1 cellular context compared by ENCODE assay signal in the genomic region with DNA sequence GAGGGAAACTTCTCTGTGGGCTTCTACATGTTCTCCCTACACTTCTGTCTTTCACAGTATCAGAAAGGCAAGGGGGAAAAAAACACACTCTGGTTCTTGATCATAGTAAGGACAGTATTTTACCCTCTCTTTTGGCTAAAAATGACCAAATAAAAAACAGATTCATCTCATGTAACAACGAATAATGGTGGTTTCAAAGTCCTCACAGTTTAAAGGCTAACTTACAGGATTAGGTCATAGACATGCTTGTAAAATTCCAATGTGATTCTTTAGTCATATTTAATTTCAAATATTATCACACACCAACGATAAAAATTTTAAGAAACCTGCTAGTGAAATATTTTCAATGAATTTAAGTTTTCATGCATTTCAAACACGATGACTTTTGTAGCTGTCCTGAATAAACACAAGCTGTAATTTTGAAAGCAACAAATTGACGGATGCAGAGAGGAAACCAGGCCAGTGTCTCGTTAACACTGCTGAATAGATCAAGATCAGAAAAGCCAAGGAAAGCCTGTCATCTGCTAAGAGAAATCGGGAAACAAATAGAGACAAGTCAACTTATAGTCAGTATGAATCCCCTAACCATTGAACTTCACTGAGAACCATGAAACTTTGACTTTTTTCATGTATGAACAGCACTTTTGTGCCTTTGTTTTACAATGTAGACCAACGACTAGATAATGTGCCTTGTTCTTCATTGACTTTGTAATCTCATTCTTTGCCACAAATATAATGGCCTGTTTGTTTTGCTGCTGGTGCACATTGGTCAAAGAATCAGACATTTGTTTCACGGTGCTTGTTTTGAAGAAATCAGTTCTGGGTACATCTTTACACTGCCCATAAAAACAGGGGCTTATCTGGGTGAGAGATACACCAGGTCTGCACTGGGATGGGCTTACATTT.
TF ChIP-seq lines count a peak whose summit lies in the region.

No MANE protein-coding gene starts in this region.

TF ChIP-seq in HepG2, 621 proteins besides CTCF, POLR2A, EP300 and RAD21 (continued from another document):
- TF ChIP-seq, protein P1, sequence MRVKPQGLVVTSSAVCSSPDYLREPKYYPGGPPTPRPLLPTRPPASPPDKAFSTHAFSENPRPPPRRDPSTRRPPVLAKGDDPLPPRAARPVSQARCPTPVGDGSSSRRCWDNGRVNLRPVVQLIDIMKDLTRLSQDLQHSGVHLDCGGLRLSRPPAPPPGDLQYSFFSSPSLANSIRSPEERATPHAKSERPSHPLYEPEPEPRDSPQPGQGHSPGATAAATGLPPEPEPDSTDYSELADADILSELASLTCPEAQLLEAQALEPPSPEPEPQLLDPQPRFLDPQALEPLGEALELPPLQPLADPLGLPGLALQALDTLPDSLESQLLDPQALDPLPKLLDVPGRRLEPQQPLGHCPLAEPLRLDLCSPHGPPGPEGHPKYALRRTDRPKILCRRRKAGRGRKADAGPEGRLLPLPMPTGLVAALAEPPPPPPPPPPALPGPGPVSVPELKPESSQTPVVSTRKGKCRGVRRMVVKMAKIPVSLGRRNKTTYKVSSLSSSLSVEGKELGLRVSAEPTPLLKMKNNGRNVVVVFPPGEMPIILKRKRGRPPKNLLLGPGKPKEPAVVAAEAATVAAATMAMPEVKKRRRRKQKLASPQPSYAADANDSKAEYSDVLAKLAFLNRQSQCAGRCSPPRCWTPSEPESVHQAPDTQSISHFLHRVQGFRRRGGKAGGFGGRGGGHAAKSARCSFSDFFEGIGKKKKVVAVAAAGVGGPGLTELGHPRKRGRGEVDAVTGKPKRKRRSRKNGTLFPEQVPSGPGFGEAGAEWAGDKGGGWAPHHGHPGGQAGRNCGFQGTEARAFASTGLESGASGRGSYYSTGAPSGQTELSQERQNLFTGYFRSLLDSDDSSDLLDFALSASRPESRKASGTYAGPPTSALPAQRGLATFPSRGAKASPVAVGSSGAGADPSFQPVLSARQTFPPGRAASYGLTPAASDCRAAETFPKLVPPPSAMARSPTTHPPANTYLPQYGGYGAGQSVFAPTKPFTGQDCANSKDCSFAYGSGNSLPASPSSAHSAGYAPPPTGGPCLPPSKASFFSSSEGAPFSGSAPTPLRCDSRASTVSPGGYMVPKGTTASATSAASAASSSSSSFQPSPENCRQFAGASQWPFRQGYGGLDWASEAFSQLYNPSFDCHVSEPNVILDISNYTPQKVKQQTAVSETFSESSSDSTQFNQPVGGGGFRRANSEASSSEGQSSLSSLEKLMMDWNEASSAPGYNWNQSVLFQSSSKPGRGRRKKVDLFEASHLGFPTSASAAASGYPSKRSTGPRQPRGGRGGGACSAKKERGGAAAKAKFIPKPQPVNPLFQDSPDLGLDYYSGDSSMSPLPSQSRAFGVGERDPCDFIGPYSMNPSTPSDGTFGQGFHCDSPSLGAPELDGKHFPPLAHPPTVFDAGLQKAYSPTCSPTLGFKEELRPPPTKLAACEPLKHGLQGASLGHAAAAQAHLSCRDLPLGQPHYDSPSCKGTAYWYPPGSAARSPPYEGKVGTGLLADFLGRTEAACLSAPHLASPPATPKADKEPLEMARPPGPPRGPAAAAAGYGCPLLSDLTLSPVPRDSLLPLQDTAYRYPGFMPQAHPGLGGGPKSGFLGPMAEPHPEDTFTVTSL (CRISPR knock-in tag; IDR thresholded peaks at IDR 0.05; ENCODE audit: borderline replicate concordance), result 0 out of 2 replicates have a peak, but pooled peaks have one; percentile 58
- TF ChIP-seq, protein P2, sequence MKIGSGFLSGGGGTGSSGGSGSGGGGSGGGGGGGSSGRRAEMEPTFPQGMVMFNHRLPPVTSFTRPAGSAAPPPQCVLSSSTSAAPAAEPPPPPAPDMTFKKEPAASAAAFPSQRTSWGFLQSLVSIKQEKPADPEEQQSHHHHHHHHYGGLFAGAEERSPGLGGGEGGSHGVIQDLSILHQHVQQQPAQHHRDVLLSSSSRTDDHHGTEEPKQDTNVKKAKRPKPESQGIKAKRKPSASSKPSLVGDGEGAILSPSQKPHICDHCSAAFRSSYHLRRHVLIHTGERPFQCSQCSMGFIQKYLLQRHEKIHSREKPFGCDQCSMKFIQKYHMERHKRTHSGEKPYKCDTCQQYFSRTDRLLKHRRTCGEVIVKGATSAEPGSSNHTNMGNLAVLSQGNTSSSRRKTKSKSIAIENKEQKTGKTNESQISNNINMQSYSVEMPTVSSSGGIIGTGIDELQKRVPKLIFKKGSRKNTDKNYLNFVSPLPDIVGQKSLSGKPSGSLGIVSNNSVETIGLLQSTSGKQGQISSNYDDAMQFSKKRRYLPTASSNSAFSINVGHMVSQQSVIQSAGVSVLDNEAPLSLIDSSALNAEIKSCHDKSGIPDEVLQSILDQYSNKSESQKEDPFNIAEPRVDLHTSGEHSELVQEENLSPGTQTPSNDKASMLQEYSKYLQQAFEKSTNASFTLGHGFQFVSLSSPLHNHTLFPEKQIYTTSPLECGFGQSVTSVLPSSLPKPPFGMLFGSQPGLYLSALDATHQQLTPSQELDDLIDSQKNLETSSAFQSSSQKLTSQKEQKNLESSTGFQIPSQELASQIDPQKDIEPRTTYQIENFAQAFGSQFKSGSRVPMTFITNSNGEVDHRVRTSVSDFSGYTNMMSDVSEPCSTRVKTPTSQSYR (CRISPR knock-in tag; IDR thresholded peaks at IDR 0.05; ENCODE audit: borderline replicate concordance), result no peak
- peak; percentile 63; the same call in 1 of the 2 replicates for TF ChIP-seq PHF21A (CRISPR knock-in tag; IDR thresholded peaks at IDR 0.05)
- TF ChIP-seq, protein P3, sequence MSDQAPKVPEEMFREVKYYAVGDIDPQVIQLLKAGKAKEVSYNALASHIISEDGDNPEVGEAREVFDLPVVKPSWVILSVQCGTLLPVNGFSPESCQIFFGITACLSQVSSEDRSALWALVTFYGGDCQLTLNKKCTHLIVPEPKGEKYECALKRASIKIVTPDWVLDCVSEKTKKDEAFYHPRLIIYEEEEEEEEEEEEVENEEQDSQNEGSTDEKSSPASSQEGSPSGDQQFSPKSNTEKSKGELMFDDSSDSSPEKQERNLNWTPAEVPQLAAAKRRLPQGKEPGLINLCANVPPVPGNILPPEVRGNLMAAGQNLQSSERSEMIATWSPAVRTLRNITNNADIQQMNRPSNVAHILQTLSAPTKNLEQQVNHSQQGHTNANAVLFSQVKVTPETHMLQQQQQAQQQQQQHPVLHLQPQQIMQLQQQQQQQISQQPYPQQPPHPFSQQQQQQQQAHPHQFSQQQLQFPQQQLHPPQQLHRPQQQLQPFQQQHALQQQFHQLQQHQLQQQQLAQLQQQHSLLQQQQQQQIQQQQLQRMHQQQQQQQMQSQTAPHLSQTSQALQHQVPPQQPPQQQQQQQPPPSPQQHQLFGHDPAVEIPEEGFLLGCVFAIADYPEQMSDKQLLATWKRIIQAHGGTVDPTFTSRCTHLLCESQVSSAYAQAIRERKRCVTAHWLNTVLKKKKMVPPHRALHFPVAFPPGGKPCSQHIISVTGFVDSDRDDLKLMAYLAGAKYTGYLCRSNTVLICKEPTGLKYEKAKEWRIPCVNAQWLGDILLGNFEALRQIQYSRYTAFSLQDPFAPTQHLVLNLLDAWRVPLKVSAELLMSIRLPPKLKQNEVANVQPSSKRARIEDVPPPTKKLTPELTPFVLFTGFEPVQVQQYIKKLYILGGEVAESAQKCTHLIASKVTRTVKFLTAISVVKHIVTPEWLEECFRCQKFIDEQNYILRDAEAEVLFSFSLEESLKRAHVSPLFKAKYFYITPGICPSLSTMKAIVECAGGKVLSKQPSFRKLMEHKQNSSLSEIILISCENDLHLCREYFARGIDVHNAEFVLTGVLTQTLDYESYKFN (CRISPR knock-in tag; conservative IDR thresholded peaks at IDR 0.05), result peak; percentile 61; the same call in 1 of the 2 replicates
- TF ChIP-seq SOX13 (IDR thresholded peaks at IDR 0.05), result peak; percentile 90
- peak in 1 of 2 experiments; percentile 99; a peak in 2 of 4 replicates for TF ChIP-seq SOX13 (CRISPR knock-in tag; conservative IDR thresholded peaks at IDR 0.05 in 1 of 2, IDR thresholded peaks at IDR 0.05 in 1 of 2)
- TF ChIP-seq RELA (CRISPR knock-in tag; IDR thresholded peaks at IDR 0.05), result no peak
- TF ChIP-seq, protein P4, sequence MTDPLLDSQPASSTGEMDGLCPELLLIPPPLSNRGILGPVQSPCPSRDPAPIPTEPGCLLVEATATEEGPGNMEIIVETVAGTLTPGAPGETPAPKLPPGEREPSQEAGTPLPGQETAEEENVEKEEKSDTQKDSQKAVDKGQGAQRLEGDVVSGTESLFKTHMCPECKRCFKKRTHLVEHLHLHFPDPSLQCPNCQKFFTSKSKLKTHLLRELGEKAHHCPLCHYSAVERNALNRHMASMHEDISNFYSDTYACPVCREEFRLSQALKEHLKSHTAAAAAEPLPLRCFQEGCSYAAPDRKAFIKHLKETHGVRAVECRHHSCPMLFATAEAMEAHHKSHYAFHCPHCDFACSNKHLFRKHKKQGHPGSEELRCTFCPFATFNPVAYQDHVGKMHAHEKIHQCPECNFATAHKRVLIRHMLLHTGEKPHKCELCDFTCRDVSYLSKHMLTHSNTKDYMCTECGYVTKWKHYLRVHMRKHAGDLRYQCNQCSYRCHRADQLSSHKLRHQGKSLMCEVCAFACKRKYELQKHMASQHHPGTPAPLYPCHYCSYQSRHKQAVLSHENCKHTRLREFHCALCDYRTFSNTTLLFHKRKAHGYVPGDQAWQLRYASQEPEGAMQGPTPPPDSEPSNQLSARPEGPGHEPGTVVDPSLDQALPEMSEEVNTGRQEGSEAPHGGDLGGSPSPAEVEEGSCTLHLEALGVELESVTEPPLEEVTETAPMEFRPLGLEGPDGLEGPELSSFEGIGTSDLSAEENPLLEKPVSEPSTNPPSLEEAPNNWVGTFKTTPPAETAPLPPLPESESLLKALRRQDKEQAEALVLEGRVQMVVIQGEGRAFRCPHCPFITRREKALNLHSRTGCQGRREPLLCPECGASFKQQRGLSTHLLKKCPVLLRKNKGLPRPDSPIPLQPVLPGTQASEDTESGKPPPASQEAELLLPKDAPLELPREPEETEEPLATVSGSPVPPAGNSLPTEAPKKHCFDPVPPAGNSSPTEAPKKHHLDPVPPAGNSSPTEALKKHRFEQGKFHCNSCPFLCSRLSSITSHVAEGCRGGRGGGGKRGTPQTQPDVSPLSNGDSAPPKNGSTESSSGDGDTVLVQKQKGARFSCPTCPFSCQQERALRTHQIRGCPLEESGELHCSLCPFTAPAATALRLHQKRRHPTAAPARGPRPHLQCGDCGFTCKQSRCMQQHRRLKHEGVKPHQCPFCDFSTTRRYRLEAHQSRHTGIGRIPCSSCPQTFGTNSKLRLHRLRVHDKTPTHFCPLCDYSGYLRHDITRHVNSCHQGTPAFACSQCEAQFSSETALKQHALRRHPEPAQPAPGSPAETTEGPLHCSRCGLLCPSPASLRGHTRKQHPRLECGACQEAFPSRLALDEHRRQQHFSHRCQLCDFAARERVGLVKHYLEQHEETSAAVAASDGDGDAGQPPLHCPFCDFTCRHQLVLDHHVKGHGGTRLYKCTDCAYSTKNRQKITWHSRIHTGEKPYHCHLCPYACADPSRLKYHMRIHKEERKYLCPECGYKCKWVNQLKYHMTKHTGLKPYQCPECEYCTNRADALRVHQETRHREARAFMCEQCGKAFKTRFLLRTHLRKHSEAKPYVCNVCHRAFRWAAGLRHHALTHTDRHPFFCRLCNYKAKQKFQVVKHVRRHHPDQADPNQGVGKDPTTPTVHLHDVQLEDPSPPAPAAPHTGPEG (CRISPR knock-in tag; IDR thresholded peaks at IDR 0.05), result no peak
- peak; percentile 35; the same call in 1 of the 2 replicates for TF ChIP-seq HMG20A (CRISPR knock-in tag; IDR thresholded peaks at IDR 0.05; ENCODE audit: borderline replicate concordance)
- TF ChIP-seq HNF4A (CRISPR knock-in tag; IDR thresholded peaks at IDR 0.05), result peak; percentile 18; the same call in 1 of the 2 replicates
- TF ChIP-seq, protein P5, sequence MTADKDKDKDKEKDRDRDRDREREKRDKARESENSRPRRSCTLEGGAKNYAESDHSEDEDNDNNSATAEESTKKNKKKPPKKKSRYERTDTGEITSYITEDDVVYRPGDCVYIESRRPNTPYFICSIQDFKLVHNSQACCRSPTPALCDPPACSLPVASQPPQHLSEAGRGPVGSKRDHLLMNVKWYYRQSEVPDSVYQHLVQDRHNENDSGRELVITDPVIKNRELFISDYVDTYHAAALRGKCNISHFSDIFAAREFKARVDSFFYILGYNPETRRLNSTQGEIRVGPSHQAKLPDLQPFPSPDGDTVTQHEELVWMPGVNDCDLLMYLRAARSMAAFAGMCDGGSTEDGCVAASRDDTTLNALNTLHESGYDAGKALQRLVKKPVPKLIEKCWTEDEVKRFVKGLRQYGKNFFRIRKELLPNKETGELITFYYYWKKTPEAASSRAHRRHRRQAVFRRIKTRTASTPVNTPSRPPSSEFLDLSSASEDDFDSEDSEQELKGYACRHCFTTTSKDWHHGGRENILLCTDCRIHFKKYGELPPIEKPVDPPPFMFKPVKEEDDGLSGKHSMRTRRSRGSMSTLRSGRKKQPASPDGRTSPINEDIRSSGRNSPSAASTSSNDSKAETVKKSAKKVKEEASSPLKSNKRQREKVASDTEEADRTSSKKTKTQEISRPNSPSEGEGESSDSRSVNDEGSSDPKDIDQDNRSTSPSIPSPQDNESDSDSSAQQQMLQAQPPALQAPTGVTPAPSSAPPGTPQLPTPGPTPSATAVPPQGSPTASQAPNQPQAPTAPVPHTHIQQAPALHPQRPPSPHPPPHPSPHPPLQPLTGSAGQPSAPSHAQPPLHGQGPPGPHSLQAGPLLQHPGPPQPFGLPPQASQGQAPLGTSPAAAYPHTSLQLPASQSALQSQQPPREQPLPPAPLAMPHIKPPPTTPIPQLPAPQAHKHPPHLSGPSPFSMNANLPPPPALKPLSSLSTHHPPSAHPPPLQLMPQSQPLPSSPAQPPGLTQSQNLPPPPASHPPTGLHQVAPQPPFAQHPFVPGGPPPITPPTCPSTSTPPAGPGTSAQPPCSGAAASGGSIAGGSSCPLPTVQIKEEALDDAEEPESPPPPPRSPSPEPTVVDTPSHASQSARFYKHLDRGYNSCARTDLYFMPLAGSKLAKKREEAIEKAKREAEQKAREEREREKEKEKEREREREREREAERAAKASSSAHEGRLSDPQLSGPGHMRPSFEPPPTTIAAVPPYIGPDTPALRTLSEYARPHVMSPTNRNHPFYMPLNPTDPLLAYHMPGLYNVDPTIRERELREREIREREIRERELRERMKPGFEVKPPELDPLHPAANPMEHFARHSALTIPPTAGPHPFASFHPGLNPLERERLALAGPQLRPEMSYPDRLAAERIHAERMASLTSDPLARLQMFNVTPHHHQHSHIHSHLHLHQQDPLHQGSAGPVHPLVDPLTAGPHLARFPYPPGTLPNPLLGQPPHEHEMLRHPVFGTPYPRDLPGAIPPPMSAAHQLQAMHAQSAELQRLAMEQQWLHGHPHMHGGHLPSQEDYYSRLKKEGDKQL (CRISPR knock-in tag; IDR thresholded peaks at IDR 0.05; ENCODE audit: low read depth), result 0 out of 2 replicates have a peak, but pooled peaks have one; percentile 10
- TF ChIP-seq SIX4 (CRISPR knock-in tag; IDR thresholded peaks at IDR 0.05), result peak; percentile 38; the same call in 1 of the 2 replicates
- 0 out of 2 replicates have a peak, but pooled peaks have one; percentile 6 for TF ChIP-seq ZNF205 (CRISPR knock-in tag; IDR thresholded peaks at IDR 0.05)
- no peak for TF ChIP-seq TARDBP (CRISPR knock-in tag; IDR thresholded peaks at IDR 0.05)
TF ChIP-seq in HepG2: peak in this region for 52.
